Comparison of ENCODE assay signal across 17 cellular contexts in the genomic region with DNA sequence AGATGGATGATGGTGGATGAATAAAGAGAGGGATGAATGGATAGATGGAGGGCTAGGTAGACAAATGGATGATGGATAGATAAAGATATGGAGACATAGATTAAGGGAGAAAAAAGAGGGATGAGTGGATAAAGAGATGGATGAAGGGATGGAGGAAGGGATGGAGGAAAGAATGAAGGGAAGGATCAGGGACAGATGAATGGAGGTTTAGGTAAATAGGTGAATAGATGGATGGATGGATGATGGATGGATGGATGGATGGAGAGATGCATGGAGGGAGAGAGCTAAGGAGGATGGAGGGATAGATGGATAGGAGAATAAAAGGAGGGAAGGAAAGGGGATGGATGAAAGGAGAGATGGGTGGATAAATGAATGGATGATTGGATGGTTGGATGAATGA. TPM values are rescaled to one million over a fixed set of nuclear protein-coding genes. Genes with fewer than 3 reads are reported as not detected.
DNase-seq lines count a peak whose midpoint lies in the region; ATAC-seq, FAIRE-seq and TF ChIP-seq lines count a peak whose summit lies in the region.
"Had no signal": no experiment of that assay in that cellular context is flagged by ENCODE, and none has a peak within 500 bp of the region (broad histone marks: within the 10 kb centered on the region; RNA-seq: fewer than 3 reads in every experiment).

No MANE protein-coding gene starts in this region.

- no peak overlapping the region for H3K56ac ChIP-seq in H9 (ENCODE audit: insufficient read length, low read depth, low read length)

- H3K4me3 Mint-ChIP-seq in H9: no peak overlapping the region
- H3K4me3 Mint-ChIP-seq: CD8-positive, alpha-beta memory T cell; GM23338 had no signal

- dilution Hi-C loops in endothelial cell of umbilical vein (cut with MboI; ENCODE audit: extremely low pct_ligation_motif_present, low sequenced_read_pairs): no loop called here

- H4K91ac ChIP-seq in trophoblast cell (ENCODE audit: low read depth, low read length) (no peak overlapping the region), H9 (ENCODE audit: insufficient read length, low read depth, low read length) (no peak overlapping the region)

- FAIRE-seq in endothelial cell of umbilical vein (lab: Jason Lieb, UNC): no peak
- FAIRE-seq: GM12892 had no signal

- peak overlapping the region; percentile 83 for H3K27ac ChIP-seq in left ventricle myocardium inferior (replicated peaks)
- peak overlapping the region; percentile 8 for H3K27ac ChIP-seq in endothelial cell of umbilical vein (ENCODE audit: insufficient read depth, low read depth, low read length)
- H3K27ac ChIP-seq in trophoblast cell (ENCODE audit: low read depth, low read length): peak overlapping the region; percentile 54
- H3K27ac ChIP-seq in H9 (ENCODE audit: insufficient read length, low read depth, low read length): no peak overlapping the region
- H3K27ac ChIP-seq: BLaER1 had no signal

- no peak overlapping the region for H4K5ac ChIP-seq in H9 (ENCODE audit: insufficient read length, low read depth, low read length)

- DNase-seq in left ventricle myocardium inferior: no peak
- DNase-seq in Right ventricle myocardium inferior (ENCODE audit: missing footprints): no peak
- DNase-seq in endothelial cell of umbilical vein (ENCODE audit: low read depth, low spot score): no peak
- no peak for DNase-seq in trophoblast cell
- DNase-seq in H9: no peak
- no peak for DNase-seq in HK-2 (ENCODE audit: unreplicated experiment)
- no peak for DNase-seq in activated CD8-positive, alpha-beta memory T cell treated with anti-CD3 and anti-CD28 coated beads for 24 hours
- DNase-seq: 8988T; AML-193; Caco-2; CD8-positive, alpha-beta memory T cell; DND-41; GDM1 had no signal

- POLR2A ChIA-PET in endothelial cell of umbilical vein (lab: Charles Lee): no interaction called here

- H3K36me3 ChIP-seq in left ventricle myocardium inferior (peaks cover 32% of the 10 kb centered on the region), endothelial cell of umbilical vein (ENCODE audit: control insufficient read depth in 2 of 2, extremely low read depth in 1 of 2, insufficient read depth in 2 of 2, low read length in 2 of 2) (peaks cover 20 to 22% of the 10 kb centered on the region in 2 experiments), trophoblast cell (ENCODE audit: control insufficient read depth in 1 of 2, insufficient read depth in 2 of 2, low read length in 2 of 2) (peaks cover 23 to 37% of the 10 kb centered on the region in 2 experiments)
- H3K36me3 ChIP-seq: BLaER1, HAP-1 had no signal

- H2AK5ac ChIP-seq in trophoblast cell (ENCODE audit: low read length) (no peak overlapping the region), H9 (ENCODE audit: insufficient read length, low read length) (no peak overlapping the region)

- H3K27me3 ChIP-seq in left ventricle myocardium inferior (ENCODE audit: low read depth): no peaks in the 10 kb centered on the region
- H3K27me3 ChIP-seq in endothelial cell of umbilical vein (ENCODE audit: control insufficient read depth in 2 of 2, insufficient read depth in 2 of 2, low read length in 2 of 2): no peaks in the 10 kb centered on the region
- no peaks in the 10 kb centered on the region for H3K27me3 ChIP-seq in trophoblast cell (ENCODE audit: insufficient read depth, low read length)
- H3K27me3 ChIP-seq in H9 (ENCODE audit: insufficient read depth, low read length): no peaks in the 10 kb centered on the region
- H3K27me3 ChIP-seq: BLaER1 had no signal

- no peaks in the 10 kb centered on the region for H3K23me2 ChIP-seq in H9 (ENCODE audit: insufficient read length, low read depth, low read length, poor library complexity, severe bottlenecking)

- intact Hi-C loops in left ventricle myocardium inferior (cut with micrococcal nuclease): no loop called here
- intact Hi-C loops in Right ventricle myocardium inferior (cut with DNase I): no loop called here
- intact Hi-C loops in endothelial cell of umbilical vein (cut with micrococcal nuclease): no loop called here

- H3K9me3 ChIP-seq in left ventricle myocardium inferior (replicated peaks) (no peaks in the 10 kb centered on the region), endothelial cell of umbilical vein (replicated peaks; ENCODE audit: control insufficient read depth, insufficient read depth, low read length) (no peaks in the 10 kb centered on the region), trophoblast cell (ENCODE audit: insufficient read depth, low read depth, low read length) (no peaks in the 10 kb centered on the region), H9 (ENCODE audit: control insufficient read depth, low read depth, low read length) (no peaks in the 10 kb centered on the region)
- H3K9me3 ChIP-seq: BLaER1, Caco-2, HAP-1 had no signal

- H3K4me1 Mint-ChIP-seq in H9: peaks cover 5 to 12% of the 10 kb centered on the region in 2 experiments; a peak in 3 of 4 replicates
- H3K4me1 Mint-ChIP-seq: CD8-positive, alpha-beta memory T cell had no signal

- H3K9me1 ChIP-seq in endothelial cell of umbilical vein (replicated peaks; ENCODE audit: control insufficient read depth, extremely low read depth, insufficient read depth, low read length): no peaks in the 10 kb centered on the region

- H3K4me1 ChIP-seq in left ventricle myocardium inferior (peaks cover 92% of the 10 kb centered on the region), endothelial cell of umbilical vein (ENCODE audit: control insufficient read depth, extremely low read depth, insufficient read depth, low read length) (peaks cover 90% of the 10 kb centered on the region), trophoblast cell (ENCODE audit: control insufficient read depth in 1 of 2, insufficient read depth in 2 of 2, low read length in 2 of 2) (peaks cover 52 to 60% of the 10 kb centered on the region in 2 experiments), H9 (ENCODE audit: insufficient read depth, low read length) (no peaks in the 10 kb centered on the region)
- H3K4me1 ChIP-seq: HAP-1 had no signal

- H2AFZ ChIP-seq in endothelial cell of umbilical vein (ENCODE audit: low read depth, low read length) (no peak overlapping the region), trophoblast cell (ENCODE audit: insufficient read depth, low read length, poor library complexity) (no peak overlapping the region), H9 (ENCODE audit: low read length) (no peak overlapping the region)
- H2AFZ ChIP-seq: GM23338 had no signal

- peaks cover 5% of the 10 kb centered on the region; the same call in 1 of the 2 replicates for H3K27me3 Mint-ChIP-seq in H9 (ENCODE audit: low read depth)

- TF ChIP-seq POLR2A in endothelial cell of umbilical vein (IDR thresholded peaks at IDR 0.05; ENCODE audit: low read depth, low read length): no peak

- CTCF ChIA-PET in endothelial cell of umbilical vein (lab: Charles Lee): interaction anchor here (0.8 to 32.5 kb wide), 3 partner anchors 13 to 83 kb away, joined by 3 to 714 read pairs (median 16); a partner anchor contains a TSS

- H3K18ac ChIP-seq in trophoblast cell (ENCODE audit: low read length): peak overlapping the region; percentile 14
- H3K18ac ChIP-seq in H9 (ENCODE audit: insufficient read length, low read depth, low read length): no peak overlapping the region

- H2BK5ac ChIP-seq in trophoblast cell (ENCODE audit: low read depth, low read length, poor library complexity): no peak overlapping the region
- H2BK5ac ChIP-seq in H9 (ENCODE audit: insufficient read length, low read length): no peak overlapping the region

- no peaks in the 10 kb centered on the region for H4K20me1 ChIP-seq in endothelial cell of umbilical vein (replicated peaks; ENCODE audit: control insufficient read depth, extremely low read depth, insufficient read depth, low read length)
- H4K20me1 ChIP-seq in H9 (ENCODE audit: control insufficient read depth, insufficient read depth, insufficient read length): no peaks in the 10 kb centered on the region
- H4K20me1 ChIP-seq: BLaER1 had no signal

- TF ChIP-seq CTCF in left ventricle myocardium inferior (IDR thresholded peaks at IDR 0.05; ENCODE audit: borderline replicate concordance): no peak
- TF ChIP-seq CTCF in endothelial cell of umbilical vein (IDR thresholded peaks at IDR 0.05; ENCODE audit: extremely low read depth in 1 of 2, insufficient read depth in 1 of 2, low read depth in 1 of 2, low read length in 2 of 2): no peak
- TF ChIP-seq CTCF in H9 (conservative IDR thresholded peaks at IDR 0.05): no peak

- no peak overlapping the region for H3K4me3 ChIP-seq in left ventricle myocardium inferior
- H3K4me3 ChIP-seq in endothelial cell of umbilical vein (replicated peaks in 1 of 3; ENCODE audit: insufficient read depth in 1 of 3, low read depth in 1 of 3, low read length in 3 of 3): no peak overlapping the region
- no peak overlapping the region for H3K4me3 ChIP-seq in trophoblast cell (ENCODE audit: low read depth, low read length)
- H3K4me3 ChIP-seq: BLaER1, GM23338, HAP-1 had no signal

- no peak overlapping the region for H3K14ac ChIP-seq in trophoblast cell (ENCODE audit: low read length)
- no peak overlapping the region for H3K14ac ChIP-seq in H9 (ENCODE audit: insufficient read depth, low read length)

- H3K9me3 Mint-ChIP-seq in H9: no peaks in the 10 kb centered on the region; a peak in 1 of 5 replicates
- H3K9me3 Mint-ChIP-seq: CD8-positive, alpha-beta memory T cell; GM23338 had no signal

- H2BK120ac ChIP-seq in trophoblast cell (ENCODE audit: insufficient read depth, low read length, poor library complexity) (no peak overlapping the region), H9 (ENCODE audit: low read depth, low read length, poor library complexity, severe bottlenecking) (no peak overlapping the region)

- no peaks in the 10 kb centered on the region for H3K36me3 Mint-ChIP-seq in H9 (ENCODE audit: insufficient read depth in 1 of 3, low read depth in 3 of 3)

- H2BK20ac ChIP-seq in H9 (ENCODE audit: low read depth, low read length, poor library complexity, severe bottlenecking): no peak overlapping the region

- H2BK15ac ChIP-seq in H9 (ENCODE audit: low read depth, low read length): no peak overlapping the region

- H3K4me2 ChIP-seq in endothelial cell of umbilical vein (ENCODE audit: insufficient read depth, low read length): no peak overlapping the region
- no peak overlapping the region for H3K4me2 ChIP-seq in trophoblast cell (ENCODE audit: low read length)
- H3K4me2 ChIP-seq in H9 (ENCODE audit: insufficient read depth, insufficient read length, low read length): no peak overlapping the region
- H3K4me2 ChIP-seq: BLaER1, GM23338 had no signal

- H3K27ac Mint-ChIP-seq in H9: no peak overlapping the region
- H3K27ac Mint-ChIP-seq: CD8-positive, alpha-beta memory T cell; GM23338 had no signal

- ATAC-seq in Right ventricle myocardium inferior: no peak
- ATAC-seq: GM23338 had no signal

- H4K8ac ChIP-seq in trophoblast cell (ENCODE audit: low read depth, low read length) (no peak overlapping the region), H9 (replicated peaks; ENCODE audit: insufficient read length, low read depth, low read length) (no peak overlapping the region)

- no peak overlapping the region for H3K9ac ChIP-seq in endothelial cell of umbilical vein (replicated peaks; ENCODE audit: extremely low read depth, insufficient read depth, low read length)
- H3K9ac ChIP-seq in trophoblast cell (ENCODE audit: low read length): no peak overlapping the region
- no peak overlapping the region for H3K9ac ChIP-seq in H9 (ENCODE audit: extremely low read depth, insufficient read length, low read length)
- H3K9ac ChIP-seq: BLaER1 had no signal

- peaks cover 39% of the 10 kb centered on the region for H3K79me1 ChIP-seq in trophoblast cell (ENCODE audit: low read length)
- H3K79me1 ChIP-seq in H9 (ENCODE audit: insufficient read depth, low read depth, low read length, poor library complexity, severe bottlenecking): no peaks in the 10 kb centered on the region

- no peak overlapping the region for H4K12ac ChIP-seq in trophoblast cell (ENCODE audit: low read depth, low read length)

- H2BK12ac ChIP-seq in trophoblast cell (ENCODE audit: low read length) (no peak overlapping the region), H9 (ENCODE audit: insufficient read length, low read depth, low read length) (no peak overlapping the region)

- H3K79me2 ChIP-seq in endothelial cell of umbilical vein (ENCODE audit: control insufficient read depth, insufficient read depth, low read length) (peaks cover 96% of the 10 kb centered on the region), trophoblast cell (ENCODE audit: control insufficient read depth, insufficient read depth, low read length, poor library complexity) (peaks cover 17% of the 10 kb centered on the region), H9 (ENCODE audit: insufficient read depth, low read length) (no peaks in the 10 kb centered on the region)

- no peak overlapping the region for H3K4ac ChIP-seq in trophoblast cell (ENCODE audit: low read depth, low read length)
- H3K4ac ChIP-seq in H9 (ENCODE audit: low read depth, low read length): no peak overlapping the region

- BruUV-seq in endothelial cell of umbilical vein (replicated peaks; lab: Mats Ljungman, UMichigan): no TSS peak

- H3K23ac ChIP-seq in trophoblast cell (ENCODE audit: low read length) (no peak overlapping the region), H9 (ENCODE audit: insufficient read length, low read depth, low read length) (no peak overlapping the region)

- H3T11ph ChIP-seq in H9 (ENCODE audit: low read length): no peak overlapping the region

RNA-seq across cellular contexts. Expression of a gene that starts 28.8 kb away (rescaled TPM):
- total RNA-seq in left ventricle myocardium inferior (29.1 TPM), Right ventricle myocardium inferior (15.3 TPM), endothelial cell of umbilical vein (229 and 302 TPM in 2 replicates), H9 (2021) (0.57 and 0.64 TPM in 2 replicates)
- 42.6 and 43.3 TPM in 2 replicates for polyA plus RNA-seq in endothelial cell of umbilical vein
- 45.8 and 46.2 TPM in 2 replicates for polyA plus RNA-seq in endothelial cell of umbilical vein (2011; cell fraction: cytosol; rRNA removed)
- 246 and 252 TPM in 2 replicates for polyA plus RNA-seq in endothelial cell of umbilical vein (2011; cell fraction: nucleus; rRNA removed)
- polyA plus RNA-seq in endothelial cell of umbilical vein (2012): 71.3 and 100 TPM in 2 replicates
- 148 and 179 TPM in 2 replicates for polyA minus RNA-seq in endothelial cell of umbilical vein
- polyA minus RNA-seq in endothelial cell of umbilical vein (2011; cell fraction: cytosol; rRNA and poly(A)+ RNA removed): 4.7 TPM
- polyA minus RNA-seq in endothelial cell of umbilical vein (2011; cell fraction: nucleus; rRNA and poly(A)+ RNA removed): 206 and 227 TPM in 2 replicates
- polyA plus RNA-seq in trophoblast cell (2013): 35.3 and 35.7 TPM in 2 replicates
